12 cellular contexts compared by ENCODE assay signal in the genomic region with DNA sequence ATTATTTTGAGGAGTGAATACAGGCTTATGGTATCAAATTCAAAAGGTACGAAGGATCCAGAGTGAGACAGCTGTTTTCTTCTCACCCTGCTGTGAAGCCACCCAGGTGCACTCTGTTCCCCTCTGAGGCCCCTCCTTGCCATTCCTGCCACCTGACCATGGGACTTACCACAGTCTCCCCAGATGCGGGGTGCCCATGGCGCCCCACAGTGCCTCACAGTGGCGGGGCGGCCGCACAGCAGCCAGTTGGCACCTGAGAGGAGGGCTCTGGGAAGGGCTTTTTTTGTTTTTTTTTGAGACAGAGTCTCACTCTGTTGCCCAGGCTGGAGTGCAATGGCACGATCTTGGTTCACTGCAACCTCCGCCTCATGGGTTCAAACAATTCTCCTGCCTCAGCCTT.
A peak's percentile ranks its signal among the peaks of the same experiment; 100 is the strongest.
DNase-seq lines count a peak whose midpoint lies in the region; ATAC-seq, FAIRE-seq and TF ChIP-seq lines count a peak whose summit lies in the region.
"Had no signal": no experiment of that assay in that cellular context is flagged by ENCODE, and none has a peak within 500 bp of the region (broad histone marks: within the 10 kb centered on the region; RNA-seq: fewer than 3 reads in every experiment).

No MANE protein-coding gene starts in this region.

- H3K9me1 ChIP-seq in keratinocyte (ENCODE audit: control insufficient read depth, extremely low read depth, insufficient read depth, low read length) = no peaks in the 10 kb centered on the region

- H3K9me3 ChIP-seq in keratinocyte (ENCODE audit: control insufficient read depth, low read depth, low read length) = no peaks in the 10 kb centered on the region
- H3K9me3 ChIP-seq: pancreas had no signal

- H3K79me2 ChIP-seq in keratinocyte (ENCODE audit: control insufficient read depth, insufficient read depth, low read length) = no peaks in the 10 kb centered on the region

- no peaks in the 10 kb centered on the region for H3K36me3 ChIP-seq in keratinocyte (ENCODE audit: control insufficient read depth in 2 of 2, extremely low read depth in 1 of 2, insufficient read depth in 2 of 2, low read length in 2 of 2)
- H3K36me3 ChIP-seq: pancreas had no signal

- peaks cover 10% of the 10 kb centered on the region for H3K27me3 ChIP-seq in keratinocyte (ENCODE audit: control insufficient read depth, extremely low read depth, insufficient read depth, low read length)
- H3K27me3 ChIP-seq: pancreas had no signal

- H3K27me3 Mint-ChIP-seq in immature natural killer cell (ENCODE audit: low read depth in 3 of 3) = peaks cover 1 to 10% (median 3%) of the 10 kb centered on the region in 3 donors

- no peaks in the 10 kb centered on the region for H4K20me1 ChIP-seq in keratinocyte (ENCODE audit: control insufficient read depth, extremely low read depth, insufficient read depth, low read length)

- peak; percentile 50 for DNase-seq in activated CD4-positive, alpha-beta T cell treated with anti-CD3 and anti-CD28 coated beads for 48 hours
- no peak for DNase-seq in activated CD4-positive, alpha-beta T cell treated with anti-CD3 and anti-CD28 coated beads, Interleukin-2, amount 50 U/mL, for 4 hours
- DNase-seq in GM12892 (ENCODE audit: insufficient read length) (peak; percentile 64), NCI-H69 (lab: John Stamatoyannopoulos, UW) (peak; percentile 19), keratinocyte (ENCODE audit: low read depth, low spot score) (no peak), immature natural killer cell (no peak)
- DNase-seq: activated CD8-positive, alpha-beta memory T cell treated with anti-CD3 and anti-CD28 coated beads for 24 hours; DMS153 had no signal

- no peak overlapping the region for H3K9ac ChIP-seq in keratinocyte (ENCODE audit: control insufficient read depth, extremely low read depth, insufficient read depth, low read length)

- H3K4me1 ChIP-seq in keratinocyte (ENCODE audit: control insufficient read depth, extremely low read depth, insufficient read depth, low read length) = no peaks in the 10 kb centered on the region
- H3K4me1 ChIP-seq: pancreas had no signal

- H3K36me3 Mint-ChIP-seq in immature natural killer cell = no peaks in the 10 kb centered on the region

- no peak overlapping the region for H2AFZ ChIP-seq in keratinocyte (ENCODE audit: control insufficient read depth, low read length)

- ATAC-seq in GM19023 (IDR thresholded peaks at IDR 0.05; ENCODE audit: unreplicated experiment) = no peak
- no peak for ATAC-seq in GM21825 (IDR thresholded peaks at IDR 0.05; ENCODE audit: unreplicated experiment)

- no peak overlapping the region for H3K4me3 ChIP-seq in keratinocyte (ENCODE audit: control insufficient read depth in 2 of 3, extremely low read depth in 1 of 3, insufficient read depth in 2 of 3, low read depth in 1 of 3, low read length in 3 of 3)
- H3K4me3 ChIP-seq: pancreas had no signal

- FAIRE-seq in GM12892 (lab: Jason Lieb, UNC) (no peak), keratinocyte (lab: Jason Lieb, UNC) (no peak)
- FAIRE-seq: pancreas had no signal

- H3K4me1 Mint-ChIP-seq in immature natural killer cell = no peaks in the 10 kb centered on the region

- TF ChIP-seq POLR2A in GM12892 (IDR thresholded peaks at IDR 0.05; ENCODE audit: low read depth, low read length) = no peak

- dilution Hi-C loops in keratinocyte (cut with MboI; ENCODE audit: extremely low pct_ligation_motif_present, low sequenced_read_pairs) = no loop called here

- no peaks in the 10 kb centered on the region for H3K9me3 Mint-ChIP-seq in immature natural killer cell
- H3K9me3 Mint-ChIP-seq: T-helper 1 cell treated with Interleukin-12 subunit alpha and Interleukin-12 subunit beta and Interleukin-4 antibody, amounts not matched to agents 30 μg/mL and 1 μg/mL, for 36 hours had no signal

- no peak overlapping the region for H3K4me2 ChIP-seq in keratinocyte (ENCODE audit: control insufficient read depth, extremely low read depth, insufficient read depth, low read depth, low read length)

- peak in 2 of 3 experiments; percentile 20 to 23 for TF ChIP-seq CTCF in keratinocyte (optimal IDR thresholded peaks at IDR 0.05 in 1 of 3, IDR thresholded peaks at IDR 0.05 in 1 of 3, conservative IDR thresholded peaks at IDR 0.05 in 1 of 3; ENCODE audit: extremely low read depth in 1 of 3, insufficient read depth in 2 of 3, low read length in 3 of 3)

- H3K4me3 Mint-ChIP-seq in immature natural killer cell = no peak overlapping the region
- H3K4me3 Mint-ChIP-seq: T-helper 1 cell treated with Interleukin-12 subunit alpha and Interleukin-12 subunit beta and Interleukin-4 antibody, amounts not matched to agents 30 μg/mL and 1 μg/mL, for 36 hours had no signal

- H3K27ac ChIP-seq in keratinocyte (ENCODE audit: control insufficient read depth, insufficient read depth, low read length) = no peak overlapping the region
- H3K27ac ChIP-seq: pancreas had no signal

- H3K27ac Mint-ChIP-seq in immature natural killer cell = no peak overlapping the region
- H3K27ac Mint-ChIP-seq: T-helper 1 cell treated with Interleukin-12 subunit alpha and Interleukin-12 subunit beta and Interleukin-4 antibody, amounts not matched to agents 30 μg/mL and 1 μg/mL, for 36 hours had no signal

Comparison
In these comparisons a context has a peak if more than half of its experiments do, and no peak if none do; other contexts are left out.
1. DNase-seq: peak in activated CD4-positive, alpha-beta T cell treated with anti-CD3 and anti-CD28 coated beads for 48 hours (single experiment), GM12892 (single experiment) and NCI-H69 (single experiment); none in activated CD4-positive, alpha-beta T cell treated with anti-CD3 and anti-CD28 coated beads, Interleukin-2, amount 50 U/mL, for 4 hours (0 of 2), keratinocyte (single experiment) and immature natural killer cell (0 of 3).